Comparison of ENCODE assay signal across 8 cellular contexts in genomic region chr17:67717624-67718324, GRCh38. TPM values are rescaled to one million over a fixed set of nuclear protein-coding genes. Genes with fewer than 3 reads are reported as not detected.
A peak's percentile ranks its signal among the peaks of the same experiment; 100 is the strongest.
DNase-seq lines count a peak whose midpoint lies in the region; ATAC-seq and TF ChIP-seq lines count a peak whose summit lies in the region.

Gene NOL11, plus strand, starts transcription at chr17:67717936. Its CDS starts 12 bp downstream, at chr17:67717948.

- peaks cover 6 to 16% of the 10 kb centered on the region in 2 donors for H3K4me1 ChIP-seq in mucosa of rectum (ENCODE audit: control insufficient read depth in 2 of 2, insufficient read depth in 2 of 2, low read length in 2 of 2)

- peak within 1 kb of the TSS; percentile 96 for H3K4me3 Mint-ChIP-seq in activated T-cell treated with anti-CD3 and anti-CD28 coated beads, Interleukin-2, amount 50 U/mL, for 24 hours

- peaks cover 49% of the 10 kb centered on the region for H3K36me3 Mint-ChIP-seq in activated T-cell treated with anti-CD3 and anti-CD28 coated beads, Interleukin-2, amount 50 U/mL, for 24 hours (ENCODE audit: low read depth)

- peaks cover 29% of the 10 kb centered on the region for H3K4me1 Mint-ChIP-seq in activated T-cell treated with anti-CD3 and anti-CD28 coated beads, Interleukin-2, amount 50 U/mL, for 24 hours (ENCODE audit: low read depth)

- ATAC-seq in GM21723 (IDR thresholded peaks at IDR 0.05; ENCODE audit: unreplicated experiment), result peak; percentile 97

- H3K36me3 ChIP-seq in mucosa of rectum (ENCODE audit: control insufficient read depth in 2 of 2, insufficient read depth in 2 of 2, low read length in 2 of 2), result peaks cover 16 to 21% of the 10 kb centered on the region in 2 donors

- DNase-seq in DMS79 treated with DMSO at 0.1 percent for 48 hours (lab: John Stamatoyannopoulos, UW) (peak; percentile 86), KG1 (lab: John Stamatoyannopoulos, UW) (peak; percentile 96), epithelial cell of proximal tubule (ENCODE audit: low read depth) (peak; percentile 79)
- DNase-seq in activated T-cell treated with anti-CD3 and anti-CD28 coated beads, Interleukin-2, amount 50 U/mL, for 24 hours, result peak; percentile 100
- peak; percentile 99 for DNase-seq in stimulated activated CD8-positive, alpha-beta memory T cell treated with anti-CD3 and anti-CD28 coated beads, Interleukin-4, amount 100 ng/mL, for 48 hours

- H3K4me3 ChIP-seq in epithelial cell of proximal tubule (ENCODE audit: low read depth, low read length) (peak within 1 kb of the TSS; percentile 94), mucosa of rectum (ENCODE audit: low read length in 2 of 2) (peak within 1 kb of the TSS; percentile 97 to 100)

- peak within 1 kb of the TSS; percentile 93 to 98 for H3K9ac ChIP-seq in mucosa of rectum (ENCODE audit: low read depth in 1 of 2, low read length in 2 of 2)

- no peaks in the 10 kb centered on the region for H3K27me3 ChIP-seq in mucosa of rectum (ENCODE audit: control insufficient read depth in 2 of 2, insufficient read depth in 2 of 2, low read length in 2 of 2)

- TF ChIP-seq CTCF in epithelial cell of proximal tubule (conservative IDR thresholded peaks at IDR 0.05; ENCODE audit: low read depth, low read length), result peak; percentile 86

- no peaks in the 10 kb centered on the region for H3K9me3 Mint-ChIP-seq in activated T-cell treated with anti-CD3 and anti-CD28 coated beads, Interleukin-2, amount 50 U/mL, for 24 hours

- H3K27me3 Mint-ChIP-seq in activated T-cell treated with anti-CD3 and anti-CD28 coated beads, Interleukin-2, amount 50 U/mL, for 24 hours, result no peaks in the 10 kb centered on the region

- H3K27ac Mint-ChIP-seq in activated T-cell treated with anti-CD3 and anti-CD28 coated beads, Interleukin-2, amount 50 U/mL, for 24 hours, result peak within 1 kb of the TSS; percentile 100

- H3K27ac ChIP-seq in mucosa of rectum (ENCODE audit: low read depth in 2 of 2, low read length in 2 of 2), result peak within 1 kb of the TSS; percentile 79 to 82

- no peaks in the 10 kb centered on the region for H3K9me3 ChIP-seq in mucosa of rectum (ENCODE audit: control insufficient read depth in 2 of 2, low read length in 2 of 2)

TF ChIP-seq in PFSK-1, 5 proteins besides CTCF, POLR2A, EP300 and RAD21:
- peak; percentile 99 for TF ChIP-seq POLR2AphosphoS5 (IDR thresholded peaks at IDR 0.05; ENCODE audit: low read depth, low read length)
- TF ChIP-seq TAF1 (IDR thresholded peaks at IDR 0.05; ENCODE audit: borderline replicate concordance, insufficient read depth, low read length), result peak; percentile 97; the same call in 1 of the 2 replicates
- peak; percentile 69 for TF ChIP-seq SIN3A (IDR thresholded peaks at IDR 0.05; ENCODE audit: borderline replicate concordance, insufficient read depth, low read length)
- peak; percentile 8 to 19; a peak in 2 of 4 replicates for TF ChIP-seq REST (IDR thresholded peaks at IDR 0.05; ENCODE audit: insufficient read depth in 1 of 2, low read depth in 2 of 2, low read length in 2 of 2)
- TF ChIP-seq FOXP2 (optimal IDR thresholded peaks at IDR 0.05; ENCODE audit: borderline replicate concordance, extremely low read depth, extremely low read length, insufficient read depth), result peak; percentile 85

RNA-seq across cellular contexts. Expression of gene NOL11, which starts in this region (rescaled TPM):
- polyA plus RNA-seq in PFSK-1 (2012; ENCODE audit: insufficient read length, low read depth), result 54.3 TPM
- total RNA-seq in epithelial cell of proximal tubule, result 33.7 and 56.9 TPM in 2 replicates

Comparison
In these comparisons a context has a peak if more than half of its experiments do, and no peak if none do; other contexts are left out.
1. Peak in every context shown above with its lines: DNase-seq, ATAC-seq, H3K4me3 ChIP-seq and H3K27ac ChIP-seq.